In the genomic region with DNA sequence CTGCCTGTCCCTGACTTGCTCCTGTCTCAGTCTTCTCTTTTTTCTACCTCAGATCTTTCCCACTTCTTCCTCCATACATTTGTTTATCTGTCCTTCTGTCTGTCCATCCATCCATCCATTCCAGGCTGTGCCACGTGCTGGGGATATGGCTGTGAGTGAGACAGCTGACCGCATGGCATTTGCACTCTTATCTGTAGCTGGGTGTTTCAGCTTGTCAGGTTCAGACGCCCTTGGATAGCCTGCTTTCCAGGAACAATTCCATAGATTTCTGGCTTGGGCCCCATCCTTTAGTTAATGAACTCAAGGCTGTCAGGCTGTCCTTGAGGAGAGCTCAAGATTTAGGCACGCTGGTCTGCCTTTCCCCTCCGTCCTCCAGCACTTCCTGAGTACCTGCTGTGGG, we compare ENCODE assay signal across 27 cellular contexts.
"Had no signal": no experiment of that assay in that cellular context is flagged by ENCODE, and none has a peak within 500 bp of the region (broad histone marks: within the 10 kb centered on the region; RNA-seq: fewer than 3 reads in every experiment).

No MANE protein-coding gene starts in this region.

- H3K9me3 ChIP-seq: body of pancreas had no signal

- DNase-seq: activated B cell treated with CpG ODN at 0.5 μM for 24 hours; activated CD4-positive, alpha-beta T cell treated with anti-CD3 and anti-CD28 coated beads for 48 hours; activated CD4-positive, alpha-beta T cell treated with anti-CD3 and anti-CD28 coated beads, Interleukin-2, amount 50 U/mL, for 1 hour; activated CD4-positive, alpha-beta T cell treated with anti-CD3 and anti-CD28 coated beads, Interleukin-2, amount 50 U/mL, for 48 hours; activated CD8-positive, alpha-beta memory T cell treated with anti-CD3 and anti-CD28 coated beads for 24 hours; activated CD8-positive, alpha-beta T cell treated with anti-CD3 and anti-CD28 coated beads for 36 hours; activated effector memory CD4-positive, alpha-beta T cell treated with Interleukin-2 at 50 U/mL for 16 hours; activated gamma-delta T cell treated with Interleukin-2 at 50 U/mL for 16 hours; activated naive CD4-positive, alpha-beta T cell treated with anti-CD3 and anti-CD28 coated beads, Interleukin-2, amount 50 U/mL, for 16 hours; activated naive CD4-positive, alpha-beta T cell treated with Interleukin-2 at 50 U/mL for 16 hours; activated T-cell treated with anti-CD3 and anti-CD28 coated beads, Interleukin-2, amount 50 U/mL, for 4 hours; amygdala; aorta; body of pancreas; central memory CD4-positive, alpha-beta T cell; dorsolateral prefrontal cortex; effector memory CD4-positive, alpha-beta T cell; endodermal cell; foreskin fibroblast; head of caudate nucleus; T-helper 2 cell; WERI-Rb-1 had no signal

- H3K27ac ChIP-seq: body of pancreas, coronary artery, WERI-Rb-1 had no signal

- ATAC-seq: activated CD4-positive, CD25-positive, alpha-beta regulatory T cell treated with anti-CD3 and anti-CD28 coated beads, Interleukin-2, amount 50 U/mL, for 24 hours; activated CD8-positive, alpha-beta T cell treated with anti-CD3 and anti-CD28 coated beads for 36 hours; activated T-cell treated with anti-CD3 and anti-CD28 coated beads, Interleukin-2, amount 50 U/mL, for 4 hours; activated T-helper 17 cell treated with anti-CD3 and anti-CD28 coated beads, Interleukin-2, amount 50 U/mL, for 72 hours; body of pancreas; esophagus mucosa had no signal

- H3K4me3 ChIP-seq: body of pancreas, coronary artery, dorsolateral prefrontal cortex had no signal

- H3K36me3 ChIP-seq: WERI-Rb-1 had no signal

- FAIRE-seq: frontal cortex had no signal

- H3K27me3 ChIP-seq: body of pancreas had no signal
